Comparison of ENCODE assay signal across 15 cellular contexts in genomic region chr12:94689646-94690036, GRCh38. TPM values are rescaled to one million over a fixed set of nuclear protein-coding genes. Genes with fewer than 3 reads are reported as not detected.
DNase-seq lines count a peak whose midpoint lies in the region; ATAC-seq and TF ChIP-seq lines count a peak whose summit lies in the region.
"Had no signal": no experiment of that assay in that cellular context is flagged by ENCODE, and none has a peak within 500 bp of the region (broad histone marks: within the 10 kb centered on the region; RNA-seq: fewer than 3 reads in every experiment).

No MANE protein-coding gene starts in this region.

- H3K79me2 ChIP-seq in fibroblast of lung (ENCODE audit: control insufficient read depth, insufficient read depth, low read length), result no peaks in the 10 kb centered on the region

- H3K9ac ChIP-seq in fibroblast of lung (ENCODE audit: insufficient read depth, low read length) (no peak overlapping the region), muscle layer of colon (ENCODE audit: low read length) (no peak overlapping the region)

- H3K36me3 ChIP-seq in fibroblast of lung (ENCODE audit: control insufficient read depth, insufficient read depth, low read length), result no peaks in the 10 kb centered on the region
- no peaks in the 10 kb centered on the region for H3K36me3 ChIP-seq in muscle layer of colon (ENCODE audit: insufficient read depth, low read length)
- no peaks in the 10 kb centered on the region for H3K36me3 ChIP-seq in tibial nerve
- H3K36me3 ChIP-seq: neutrophil had no signal

- H3K4me3 ChIP-seq in fibroblast of lung (replicated peaks in 1 of 4; ENCODE audit: control extremely low read depth in 1 of 4, insufficient read depth in 1 of 4, low read depth in 3 of 4, low read length in 4 of 4) (no peak overlapping the region), muscle layer of colon (ENCODE audit: low read depth in 1 of 2, low read length in 2 of 2) (peak overlapping the region in 1 of 2 donors; percentile 1), tibial nerve (peak overlapping the region in 2 of 4 donors; percentile 15 to 26)
- H3K4me3 ChIP-seq: SK-N-MC had no signal

- WGBS in tibial nerve, 2 donors, result 57 to 58% methylated on average over 9 of the region's 9 CpGs

- H4K20me1 ChIP-seq in fibroblast of lung (ENCODE audit: control insufficient read depth, extremely low read depth, insufficient read depth, low read length), result no peaks in the 10 kb centered on the region

- no peak for TF ChIP-seq CTCF in fibroblast of lung (conservative IDR thresholded peaks at IDR 0.05 in 1 of 2, IDR thresholded peaks at IDR 0.05 in 1 of 2; ENCODE audit: low read depth in 1 of 2, low read length in 2 of 2)
- no peak for TF ChIP-seq CTCF in tibial nerve (IDR thresholded peaks at IDR 0.05)

- H3K4me1 ChIP-seq in fibroblast of lung (ENCODE audit: control insufficient read depth, extremely low read depth, insufficient read depth, low read length) (no peaks in the 10 kb centered on the region), muscle layer of colon (ENCODE audit: insufficient read depth, low read length) (peaks cover 14% of the 10 kb centered on the region), tibial nerve (peaks cover 0 to 22% (median 12%) of the 10 kb centered on the region in 4 donors)

- H3K9me3 ChIP-seq in fibroblast of lung (ENCODE audit: control insufficient read depth, insufficient read depth, low read depth, low read length), result no peaks in the 10 kb centered on the region
- no peaks in the 10 kb centered on the region for H3K9me3 ChIP-seq in muscle layer of colon (ENCODE audit: low read length)
- no peaks in the 10 kb centered on the region for H3K9me3 ChIP-seq in tibial nerve
- H3K9me3 ChIP-seq: neutrophil had no signal

- peak overlapping the region; percentile 70 for H3K4me2 ChIP-seq in fibroblast of lung (ENCODE audit: extremely low read depth, insufficient read depth, low read length)

- DNase-seq in fibroblast of lung (ENCODE audit: low read depth in 2 of 2) (no peak), tibial nerve (ENCODE audit: low spot score in 2 of 2) (no peak), HPDE6-E6E7 (ENCODE audit: extremely low spot score) (no peak), NCI-H69 (lab: John Stamatoyannopoulos, UW) (no peak), occipital lobe (lab: John Stamatoyannopoulos, UW) (no peak)
- DNase-seq: activated naive CD4-positive, alpha-beta T cell treated with Interleukin-2 at 50 U/mL for 16 hours; DND-41; NCI-H2029 treated with DMSO at 0.1 percent for 48 hours; NK-92 treated with Interleukin-12 subunit alpha and Interleukin-12 subunit beta, amount 100 ng/mL, for 24 hours had no signal

- no peak for TF ChIP-seq POLR2A in tibial nerve (IDR thresholded peaks at IDR 0.05)

- TF ChIP-seq EP300 in tibial nerve (IDR thresholded peaks at IDR 0.05), result no peak

- H3K27ac ChIP-seq in fibroblast of lung (ENCODE audit: insufficient read depth, low read length), result no peak overlapping the region
- peak overlapping the region; percentile 7 for H3K27ac ChIP-seq in muscle layer of colon (ENCODE audit: low read depth, low read length)
- H3K27ac ChIP-seq in tibial nerve, result peak overlapping the region in 3 of 4 donors; percentile 20 to 66 (median 46)
- H3K27ac ChIP-seq: C4-2B, neutrophil, SK-N-MC had no signal

- H3K27me3 ChIP-seq in fibroblast of lung (ENCODE audit: control insufficient read depth, insufficient read depth, low read length) (peaks cover 2% of the 10 kb centered on the region), muscle layer of colon (ENCODE audit: control insufficient read depth in 1 of 2, insufficient read depth in 2 of 2, low read length in 2 of 2) (no peaks in the 10 kb centered on the region), tibial nerve (no peaks in the 10 kb centered on the region)
- H3K27me3 ChIP-seq: neutrophil had no signal

- ATAC-seq in HG02870 (IDR thresholded peaks at IDR 0.05; ENCODE audit: unreplicated experiment), result peak; percentile 8
- no peak for ATAC-seq in HG03025 (IDR thresholded peaks at IDR 0.05; ENCODE audit: low FRiP score, unreplicated experiment)

- peak overlapping the region; percentile 19 for H2AFZ ChIP-seq in fibroblast of lung (ENCODE audit: low read length)

RNA-seq across cellular contexts. Expression of gene TMCC3, which starts 39.3 kb away (rescaled TPM):
- 0.33 and 0.51 TPM in 2 replicates for total RNA-seq in fibroblast of lung
- polyA plus RNA-seq in fibroblast of lung, result 0.22 and 0.27 TPM in 2 replicates
- polyA plus RNA-seq in fibroblast of lung (2012), result 0.13 and 0.14 TPM in 2 replicates
- 0.74 TPM in 1 of 2 replicates, not detected in the other for polyA minus RNA-seq in fibroblast of lung (ENCODE audit: low replicate concordance)
- total RNA-seq in tibial nerve, result 10 to 100 TPM in 3 of 4 donors, 1 to 10 TPM in 1; 9.0 to 16.1 (median 14.6) TPM
- 8.7 TPM for total RNA-seq in occipital lobe
